Comparison of ENCODE assay signal across 8 cellular contexts in the genomic region with DNA sequence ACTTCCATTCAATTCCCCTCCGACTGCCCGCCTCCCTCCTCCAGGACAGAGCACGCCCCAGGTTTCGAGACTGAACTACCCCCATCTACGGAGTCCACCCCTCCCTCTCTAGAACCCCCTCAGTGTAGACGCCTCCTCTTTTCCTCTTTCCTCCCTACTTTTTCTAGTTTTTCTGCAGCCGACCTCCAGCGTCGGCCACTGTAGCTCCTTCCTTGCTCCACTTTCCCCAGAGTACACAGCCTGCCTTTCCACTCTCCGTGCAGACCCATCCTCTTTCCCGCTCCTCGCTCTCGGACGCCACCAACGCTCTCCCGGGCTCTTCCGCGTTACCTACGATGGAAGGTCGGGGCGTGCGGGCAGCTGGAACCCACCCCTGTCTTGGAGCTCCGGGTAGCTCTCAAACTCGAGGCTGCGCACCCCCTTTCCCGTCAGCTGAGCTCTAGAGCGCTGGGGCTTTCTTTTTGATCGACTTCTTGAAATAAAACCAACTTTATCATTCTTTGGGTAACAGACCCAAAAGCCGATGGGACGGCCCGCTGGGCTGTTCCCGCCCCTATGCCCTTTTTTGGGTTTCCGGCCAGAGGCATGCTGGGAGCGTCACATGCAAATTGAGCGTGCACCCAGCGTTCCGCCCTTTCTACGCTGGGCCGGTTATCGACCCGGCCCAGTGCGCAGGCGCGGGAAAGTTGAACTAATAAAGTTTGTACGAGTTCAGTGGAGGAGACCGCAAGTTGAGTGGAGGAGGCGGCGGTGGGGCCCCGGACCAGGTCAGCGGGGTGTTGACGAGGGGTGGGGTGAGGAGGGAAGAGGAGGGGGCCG. TPM values are rescaled to one million over a fixed set of nuclear protein-coding genes. Genes with fewer than 3 reads are reported as not detected.
DNase-seq lines count a peak whose midpoint lies in the region; ATAC-seq, FAIRE-seq and TF ChIP-seq lines count a peak whose summit lies in the region.

A gene with protein sequence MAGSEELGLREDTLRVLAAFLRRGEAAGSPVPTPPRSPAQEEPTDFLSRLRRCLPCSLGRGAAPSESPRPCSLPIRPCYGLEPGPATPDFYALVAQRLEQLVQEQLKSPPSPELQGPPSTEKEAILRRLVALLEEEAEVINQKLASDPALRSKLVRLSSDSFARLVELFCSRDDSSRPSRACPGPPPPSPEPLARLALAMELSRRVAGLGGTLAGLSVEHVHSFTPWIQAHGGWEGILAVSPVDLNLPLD (plus strand): TSS at position 633 of the 819 bp plus-strand sequence. CDS start 760 bp downstream, outside the sequence.
A gene with protein sequence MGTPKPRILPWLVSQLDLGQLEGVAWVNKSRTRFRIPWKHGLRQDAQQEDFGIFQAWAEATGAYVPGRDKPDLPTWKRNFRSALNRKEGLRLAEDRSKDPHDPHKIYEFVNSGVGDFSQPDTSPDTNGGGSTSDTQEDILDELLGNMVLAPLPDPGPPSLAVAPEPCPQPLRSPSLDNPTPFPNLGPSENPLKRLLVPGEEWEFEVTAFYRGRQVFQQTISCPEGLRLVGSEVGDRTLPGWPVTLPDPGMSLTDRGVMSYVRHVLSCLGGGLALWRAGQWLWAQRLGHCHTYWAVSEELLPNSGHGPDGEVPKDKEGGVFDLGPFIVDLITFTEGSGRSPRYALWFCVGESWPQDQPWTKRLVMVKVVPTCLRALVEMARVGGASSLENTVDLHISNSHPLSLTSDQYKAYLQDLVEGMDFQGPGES (minus strand): TSS at position 557 of the 819 bp plus-strand sequence. CDS start 1,019 bp downstream, outside the sequence.

- FAIRE-seq in islet of Langerhans (lab: Jason Lieb, UNC) = peak; percentile 94

- H3K4me1 Mint-ChIP-seq in central memory CD8-positive, alpha-beta T cell = peaks cover 39% of the 10 kb centered on the region

- H3K4me3 Mint-ChIP-seq in central memory CD8-positive, alpha-beta T cell = peak within 1 kb of the TSS; percentile 99

- peak within 1 kb of the TSS; percentile 88 for H3K4me3 ChIP-seq in AG09309 (ENCODE audit: control insufficient read depth, low read depth, low read length)

- peaks cover 37% of the 10 kb centered on the region for H3K36me3 Mint-ChIP-seq in central memory CD8-positive, alpha-beta T cell (ENCODE audit: insufficient read depth)

- H3K27ac Mint-ChIP-seq in central memory CD8-positive, alpha-beta T cell (ENCODE audit: low read depth) = peak within 1 kb of the TSS; percentile 96

- H3K27me3 Mint-ChIP-seq in central memory CD8-positive, alpha-beta T cell = no peaks in the 10 kb centered on the region

- DNase-seq in AG09309 (ENCODE audit: low read depth) (peak; percentile 81), NCI-H460 (ENCODE audit: extremely low read depth, low read depth) (peak; percentile 91)
- peak; percentile 99 for DNase-seq in central memory CD8-positive, alpha-beta T cell (ENCODE audit: low spot score in 2 of 2)
- peak; percentile 98 to 100 for DNase-seq in stimulated activated CD4-positive, alpha-beta T cell treated with anti-CD3 and anti-CD28 coated beads, Interleukin-12 subunit alpha, Interleukin-12 subunit beta, amount 100 ng/mL, for 24 hours (ENCODE audit: low read depth in 2 of 2)

- TF ChIP-seq CTCF in AG09309 (IDR thresholded peaks at IDR 0.05; ENCODE audit: control insufficient read depth, insufficient read depth, low read depth, low read length, missing control alignments) = peak; percentile 1

- no peaks in the 10 kb centered on the region for H3K9me3 Mint-ChIP-seq in central memory CD8-positive, alpha-beta T cell

- ATAC-seq in GM19023 (IDR thresholded peaks at IDR 0.05; ENCODE audit: unreplicated experiment) (peak; percentile 82), HG03196 (IDR thresholded peaks at IDR 0.05; ENCODE audit: unreplicated experiment) (peak; percentile 70)
- peak; percentile 87 to 90 for ATAC-seq in activated CD4-positive, CD25-positive, alpha-beta regulatory T cell treated with anti-CD3 and anti-CD28 coated beads, Interleukin-2, amount 50 U/mL, for 24 hours
- peak; percentile 80 for ATAC-seq in central memory CD8-positive, alpha-beta T cell (replicated peaks; ENCODE audit: extremely low read depth, poor library complexity, severe bottlenecking)

RNA-seq across cellular contexts. Expression of the first gene that starts in this region (rescaled TPM):
- 16.4 and 17.5 TPM in 2 replicates for total RNA-seq in NCI-H460 (2014; rRNA removed; shearing (Covaris generic))
- 17.6 and 25.0 TPM in 2 replicates for polyA plus RNA-seq in NCI-H460 (2014; cell fraction: nucleus; rRNA removed)

RNA-seq across cellular contexts. Expression of the second gene that starts in this region (rescaled TPM):
- total RNA-seq in NCI-H460 (2014; rRNA removed; shearing (Covaris generic)) = 36.5 and 38.0 TPM in 2 replicates
- polyA plus RNA-seq in NCI-H460 (2014; cell fraction: nucleus; rRNA removed) = 48.5 and 62.9 TPM in 2 replicates

Comparison
In these comparisons a context has a peak if more than half of its experiments do, and no peak if none do; other contexts are left out.
1. Peak in every context shown above with its lines: DNase-seq, ATAC-seq and H3K4me3 ChIP-seq.